ENCODE assay signal across 18 cellular contexts in the genomic region with DNA sequence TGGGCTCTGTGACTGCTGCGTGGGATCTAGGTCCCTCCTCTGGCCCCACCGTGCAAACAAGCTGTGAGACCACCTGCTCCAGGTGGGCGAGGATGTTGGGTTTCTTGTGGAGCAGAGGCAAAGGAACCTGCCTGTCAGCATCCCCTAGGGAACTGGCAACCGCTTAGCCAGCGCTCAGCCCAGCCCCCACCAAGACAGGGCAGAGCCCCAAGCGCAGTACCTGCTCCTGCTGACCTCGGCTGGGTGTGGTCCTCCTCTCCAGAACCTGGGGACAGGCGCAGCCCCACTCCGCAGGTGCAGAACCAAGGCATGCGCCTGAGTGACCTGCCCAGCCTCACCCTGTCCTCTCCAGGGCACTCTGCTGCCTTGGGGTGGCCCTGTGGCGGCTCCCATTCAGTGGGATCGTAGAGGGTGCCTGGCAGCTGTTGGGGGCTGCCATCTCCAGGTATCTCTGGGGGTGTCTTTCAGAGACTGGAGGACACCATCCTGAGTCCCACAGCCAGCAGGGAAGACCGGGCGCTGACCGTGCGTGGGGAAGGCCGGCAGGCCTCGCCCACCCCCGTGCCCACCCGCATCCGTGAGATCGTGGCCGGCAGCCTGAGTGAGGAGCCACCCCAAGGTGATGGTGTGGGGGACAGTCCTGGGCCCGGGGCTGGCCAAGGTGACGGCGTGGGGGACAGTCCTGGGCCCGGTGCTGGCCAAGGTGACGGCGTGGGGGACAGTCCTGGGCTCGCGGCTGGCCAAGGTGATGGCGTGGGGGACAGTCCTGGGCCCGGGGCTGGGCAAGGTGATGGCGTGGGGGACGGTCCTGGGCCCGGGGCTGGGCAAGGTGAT. TPM values are rescaled to one million over a fixed set of nuclear protein-coding genes. Genes with fewer than 3 reads are reported as not detected.
A peak's percentile ranks its signal among the peaks of the same experiment; 100 is the strongest.
DNase-seq lines count a peak whose midpoint lies in the region; ATAC-seq and TF ChIP-seq lines count a peak whose summit lies in the region.
"Had no signal": no experiment of that assay in that cellular context is flagged by ENCODE, and none has a peak within 500 bp of the region (broad histone marks: within the 10 kb centered on the region; RNA-seq: fewer than 3 reads in every experiment).

No MANE protein-coding gene starts in this region.

- H3K4me3 Mint-ChIP-seq in activated naive CD8-positive, alpha-beta T cell treated with anti-CD3 and anti-CD28 coated beads for 36 hours, result no peak overlapping the region
- H3K4me3 Mint-ChIP-seq in activated naive CD8-positive, alpha-beta T cell treated with anti-CD3 and anti-CD28 coated beads, Interleukin-2, amount 50 U/mL, for 24 hours, result no peak overlapping the region
- H3K4me3 Mint-ChIP-seq: activated CD4-positive, alpha-beta memory T cell treated with anti-CD3 and anti-CD28 coated beads for 36 hours; T-helper 2 cell treated with Interferon-gamma antibody and Interleukin-4, amounts not matched to agents 5 μg/mL and 100 μg/mL, for 36 hours had no signal

- H3K9me3 ChIP-seq in left lung (no peaks in the 10 kb centered on the region), upper lobe of left lung (no peaks in the 10 kb centered on the region)

- TF ChIP-seq EP300 in upper lobe of left lung (IDR thresholded peaks at IDR 0.05), result no peak

- no peaks in the 10 kb centered on the region for H3K36me3 Mint-ChIP-seq in activated naive CD8-positive, alpha-beta T cell treated with anti-CD3 and anti-CD28 coated beads for 36 hours
- H3K36me3 Mint-ChIP-seq in activated naive CD8-positive, alpha-beta T cell treated with anti-CD3 and anti-CD28 coated beads, Interleukin-2, amount 50 U/mL, for 24 hours (ENCODE audit: low read depth), result no peaks in the 10 kb centered on the region
- H3K36me3 Mint-ChIP-seq: activated CD4-positive, alpha-beta memory T cell treated with anti-CD3 and anti-CD28 coated beads for 36 hours; activated naive CD4-positive, alpha-beta T cell treated with anti-CD3 and anti-CD28 coated beads, Interleukin-2, amount 50 U/mL, for 72 hours had no signal

- no peak overlapping the region for H3K27ac Mint-ChIP-seq in activated naive CD8-positive, alpha-beta T cell treated with anti-CD3 and anti-CD28 coated beads for 36 hours
- H3K27ac Mint-ChIP-seq in activated naive CD8-positive, alpha-beta T cell treated with anti-CD3 and anti-CD28 coated beads, Interleukin-2, amount 50 U/mL, for 24 hours, result no peak overlapping the region
- H3K27ac Mint-ChIP-seq: activated CD4-positive, alpha-beta memory T cell treated with anti-CD3 and anti-CD28 coated beads for 36 hours; activated naive CD4-positive, alpha-beta T cell treated with anti-CD3 and anti-CD28 coated beads, Interleukin-2, amount 50 U/mL, for 72 hours; T-helper 2 cell treated with Interferon-gamma antibody and Interleukin-4, amounts not matched to agents 5 μg/mL and 100 μg/mL, for 36 hours had no signal

- 84 to 87% methylated on average over 14 to 29 of the region's 36 CpGs for WGBS in upper lobe of left lung, 2 donors

- intact Hi-C loops in left lung (cut with DNase I), result no loop called here

- H3K36me3 ChIP-seq in left lung, result no peaks in the 10 kb centered on the region
- H3K36me3 ChIP-seq in upper lobe of left lung, result no peaks in the 10 kb centered on the region

- peaks cover 3 to 31% of the 10 kb centered on the region in 2 donors for H3K27me3 ChIP-seq in left lung
- peaks cover 0 to 5% (median 0%) of the 10 kb centered on the region in 4 donors for H3K27me3 ChIP-seq in upper lobe of left lung

- no peak for TF ChIP-seq CTCF in coronary artery (IDR thresholded peaks at IDR 0.05)
- no peak for TF ChIP-seq CTCF in left lung (IDR thresholded peaks at IDR 0.05)
- TF ChIP-seq CTCF in upper lobe of left lung (IDR thresholded peaks at IDR 0.05), result no peak

- H3K27me3 Mint-ChIP-seq in activated naive CD8-positive, alpha-beta T cell treated with anti-CD3 and anti-CD28 coated beads for 36 hours, result peaks cover 15% of the 10 kb centered on the region
- no peaks in the 10 kb centered on the region for H3K27me3 Mint-ChIP-seq in activated naive CD8-positive, alpha-beta T cell treated with anti-CD3 and anti-CD28 coated beads, Interleukin-2, amount 50 U/mL, for 24 hours

- no peak for ATAC-seq in activated naive CD8-positive, alpha-beta T cell treated with anti-CD3 and anti-CD28 coated beads, Interleukin-2, amount 50 U/mL, for 24 hours
- ATAC-seq in left lung (no peak), upper lobe of left lung (ENCODE audit: low FRiP score in 2 of 2) (no peak), HG03354 (IDR thresholded peaks at IDR 0.05; ENCODE audit: poor library complexity, severe bottlenecking, unreplicated experiment) (no peak), HG03045 (IDR thresholded peaks at IDR 0.05; ENCODE audit: unreplicated experiment) (no peak)
- ATAC-seq: activated naive CD4-positive, alpha-beta T cell treated with anti-CD3 and anti-CD28 coated beads, Interleukin-2, amount 50 U/mL, for 72 hours had no signal

- H3K4me1 ChIP-seq in left lung (peaks cover 16 to 21% of the 10 kb centered on the region in 2 donors), upper lobe of left lung (peaks cover 15 to 29% (median 21%) of the 10 kb centered on the region in 4 donors)

- H3K27ac ChIP-seq in coronary artery (peak overlapping the region in 1 of 2 donors; percentile 69), left lung (no peak overlapping the region), upper lobe of left lung (no peak overlapping the region)

- H3K9me3 Mint-ChIP-seq in activated naive CD8-positive, alpha-beta T cell treated with anti-CD3 and anti-CD28 coated beads for 36 hours, result no peaks in the 10 kb centered on the region
- no peaks in the 10 kb centered on the region for H3K9me3 Mint-ChIP-seq in activated naive CD8-positive, alpha-beta T cell treated with anti-CD3 and anti-CD28 coated beads, Interleukin-2, amount 50 U/mL, for 24 hours
- H3K9me3 Mint-ChIP-seq: activated CD4-positive, alpha-beta memory T cell treated with anti-CD3 and anti-CD28 coated beads for 36 hours; activated naive CD4-positive, alpha-beta T cell treated with anti-CD3 and anti-CD28 coated beads, Interleukin-2, amount 50 U/mL, for 72 hours; T-helper 2 cell treated with Interferon-gamma antibody and Interleukin-4, amounts not matched to agents 5 μg/mL and 100 μg/mL, for 36 hours had no signal

- DNase-seq in activated naive CD8-positive, alpha-beta T cell treated with anti-CD3 and anti-CD28 coated beads for 36 hours, result peak; percentile 1
- DNase-seq in activated naive CD8-positive, alpha-beta T cell treated with anti-CD3 and anti-CD28 coated beads, Interleukin-2, amount 50 U/mL, for 24 hours, result no peak
- DNase-seq in coronary artery (ENCODE audit: low spot score), result peak; percentile 70
- DNase-seq in left lung, result peak; percentile 26 to 68
- DNase-seq in upper lobe of left lung, result peak; percentile 16 to 70
- DNase-seq in DMS153 (lab: John Stamatoyannopoulos, UW), result no peak
- DNase-seq: activated CD4-positive, alpha-beta memory T cell treated with anti-CD3 and anti-CD28 coated beads for 36 hours; cerebellar nuclear complex; mammary epithelial cell; NCI-H1105 treated with DMSO at 0.1 percent for 48 hours; nucleus accumbens had no signal

- H3K4me3 ChIP-seq in coronary artery, result no peak overlapping the region
- H3K4me3 ChIP-seq in left lung, result no peak overlapping the region
- H3K4me3 ChIP-seq in upper lobe of left lung, result no peak overlapping the region

- TF ChIP-seq POLR2A in upper lobe of left lung (IDR thresholded peaks at IDR 0.05), result no peak

- no peaks in the 10 kb centered on the region for H3K4me1 Mint-ChIP-seq in activated naive CD8-positive, alpha-beta T cell treated with anti-CD3 and anti-CD28 coated beads for 36 hours
- no peaks in the 10 kb centered on the region for H3K4me1 Mint-ChIP-seq in activated naive CD8-positive, alpha-beta T cell treated with anti-CD3 and anti-CD28 coated beads, Interleukin-2, amount 50 U/mL, for 24 hours

RNA-seq across cellular contexts. Expression of a gene that starts 12.3 kb away (rescaled TPM):
- total RNA-seq in activated naive CD8-positive, alpha-beta T cell treated with anti-CD3 and anti-CD28 coated beads for 36 hours, result not detected
- total RNA-seq in left lung, result 1 to 10 TPM in 1 of 2 donors, under 1 TPM in 1; 0.32 to 2.3 TPM
- total RNA-seq in upper lobe of left lung, result 10 to 100 TPM in 3 of 6 donors, 1 to 10 TPM in 2, under 1 TPM in 1; 0.23 to 17.8 (median 7.6) TPM
- total RNA-seq: activated CD4-positive, alpha-beta memory T cell treated with anti-CD3 and anti-CD28 coated beads for 36 hours; activated naive CD4-positive, alpha-beta T cell treated with anti-CD3 and anti-CD28 coated beads, Interleukin-2, amount 50 U/mL, for 72 hours; mammary epithelial cell; NCI-H460; urinary bladder had no signal

RNA-seq across cellular contexts. Expression of a gene that starts 22.5 kb away (rescaled TPM):
- total RNA-seq in activated naive CD8-positive, alpha-beta T cell treated with anti-CD3 and anti-CD28 coated beads for 36 hours, result not detected
- total RNA-seq in left lung (10 to 100 TPM; 20.6 to 35.7 TPM), upper lobe of left lung (100 to 1,000 TPM in 1 of 6 donors, 10 to 100 TPM in 5; 11.5 to 117 (median 29.0) TPM)
- total RNA-seq: activated CD4-positive, alpha-beta memory T cell treated with anti-CD3 and anti-CD28 coated beads for 36 hours; activated naive CD4-positive, alpha-beta T cell treated with anti-CD3 and anti-CD28 coated beads, Interleukin-2, amount 50 U/mL, for 72 hours; NCI-H460; RPMI7951 had no signal

RNA-seq across cellular contexts. Expression of a gene that starts 49.9 kb away (rescaled TPM):
- not detected for total RNA-seq in activated naive CD8-positive, alpha-beta T cell treated with anti-CD3 and anti-CD28 coated beads for 36 hours
- total RNA-seq in left lung, result not detected
- under 1 TPM in 3 of 6 donors, not detected in 3; 0.30 to 0.46 (median 0.44) TPM for total RNA-seq in upper lobe of left lung
- total RNA-seq: activated CD4-positive, alpha-beta memory T cell treated with anti-CD3 and anti-CD28 coated beads for 36 hours; activated naive CD4-positive, alpha-beta T cell treated with anti-CD3 and anti-CD28 coated beads, Interleukin-2, amount 50 U/mL, for 72 hours; mammary epithelial cell; NCI-H460; urinary bladder had no signal

Comparison
In these comparisons a context has a peak if more than half of its experiments do, and no peak if none do; other contexts are left out.
1. DNase-seq: peak in activated naive CD8-positive, alpha-beta T cell treated with anti-CD3 and anti-CD28 coated beads for 36 hours (single experiment), coronary artery (single experiment), left lung (2 of 2) and upper lobe of left lung (2 of 2); none in activated naive CD8-positive, alpha-beta T cell treated with anti-CD3 and anti-CD28 coated beads, Interleukin-2, amount 50 U/mL, for 24 hours (single experiment) and DMS153 (single experiment).
2. RNA of a gene that starts 22.5 kb away (total RNA-seq): 20.6 to 35.7 TPM in left lung and 11.5 to 117 TPM in upper lobe of left lung; not detected in activated naive CD8-positive, alpha-beta T cell treated with anti-CD3 and anti-CD28 coated beads for 36 hours; every median in the first group is over 10 times any median in the second.